13 cellular contexts compared by ENCODE assay signal in the genomic region with DNA sequence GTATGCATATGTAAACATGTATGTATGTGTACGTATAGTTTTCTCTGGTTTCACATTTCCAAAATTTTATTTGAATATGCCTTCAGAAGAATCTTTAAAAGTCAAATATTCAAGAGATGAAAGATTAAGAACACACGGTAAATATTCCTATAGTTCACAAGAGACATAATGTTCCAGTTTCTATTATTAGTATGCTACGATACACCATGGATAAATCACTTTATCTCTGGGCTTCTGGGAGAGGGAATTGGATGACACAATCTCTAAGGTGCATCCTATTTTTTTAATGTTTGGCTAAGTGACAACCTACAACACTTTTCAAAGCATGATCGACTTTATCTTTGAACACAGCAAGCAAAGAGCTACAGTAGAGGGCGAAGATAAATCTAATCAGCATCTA. TPM values are rescaled to one million over a fixed set of nuclear protein-coding genes. Genes with fewer than 3 reads are reported as not detected.
DNase-seq lines count a peak whose midpoint lies in the region; ATAC-seq, FAIRE-seq and TF ChIP-seq lines count a peak whose summit lies in the region.
"Had no signal": no experiment of that assay in that cellular context is flagged by ENCODE, and none has a peak within 500 bp of the region (broad histone marks: within the 10 kb centered on the region; RNA-seq: fewer than 3 reads in every experiment).

No MANE protein-coding gene starts in this region.

- peaks cover 27 to 51% (median 49%) of the 10 kb centered on the region in 3 donors for H3K4me1 ChIP-seq in pancreas

- H3K4me3 Mint-ChIP-seq in T-helper 17 cell, result no peak overlapping the region
- H3K4me3 Mint-ChIP-seq: IgD-negative memory B cell had no signal

- H3K4me1 Mint-ChIP-seq in T-helper 17 cell, result peaks cover 43% of the 10 kb centered on the region

- H3K36me3 Mint-ChIP-seq in T-helper 17 cell (ENCODE audit: low read depth), result peaks cover 6% of the 10 kb centered on the region

- H3K36me3 ChIP-seq in pancreas, result no peaks in the 10 kb centered on the region

- intact Hi-C loops in pancreas (cut with DNase I), result no loop called here

- H3K4me3 ChIP-seq in pancreas, result no peak overlapping the region
- H3K4me3 ChIP-seq: GM23248 had no signal

- H3K27ac ChIP-seq in C4-2B, result peak overlapping the region; percentile 62; the same call in 1 of the 2 replicates
- H3K27ac ChIP-seq in pancreas, result no peak overlapping the region
- H3K27ac ChIP-seq: GM23248 had no signal

- no peak for TF ChIP-seq POLR2A in H54 (IDR thresholded peaks at IDR 0.05; ENCODE audit: low read depth, low read length)

- ATAC-seq in T-helper 17 cell (no peak), pancreas (no peak), HG02798 (IDR thresholded peaks at IDR 0.05; ENCODE audit: poor library complexity, unreplicated experiment) (no peak), GM18520 (IDR thresholded peaks at IDR 0.05; ENCODE audit: unreplicated experiment) (no peak)

- H3K27me3 ChIP-seq in pancreas, result no peaks in the 10 kb centered on the region

- no peaks in the 10 kb centered on the region for H3K27me3 Mint-ChIP-seq in T-helper 17 cell
- H3K27me3 Mint-ChIP-seq: IgD-negative memory B cell had no signal

- TF ChIP-seq CTCF in C4-2B (conservative IDR thresholded peaks at IDR 0.05) (no peak), pancreas (IDR thresholded peaks at IDR 0.05) (no peak)

- peak overlapping the region; percentile 60 for H3K27ac Mint-ChIP-seq in T-helper 17 cell

- 50 to 54% methylated on average over 5 of the region's 5 CpGs for WGBS in pancreas, 2 donors

- DNase-seq in H54 (ENCODE audit: insufficient read length, low spot score) (no peak), T-helper 17 cell (no peak), pancreas (no peak), activated gamma-delta T cell treated with Interleukin-2 at 50 U/mL for 16 hours (no peak)
- DNase-seq: Calu3, DMS 273 treated with DMSO at 0.1 percent for 48 hours, GM23248, H7 had no signal

- FAIRE-seq in H54 (lab: Jason Lieb, UNC), result peak; percentile 55
- FAIRE-seq in pancreas (lab: Jason Lieb, UNC), result peak; percentile 37

- H3K9me3 ChIP-seq in T-helper 17 cell (ENCODE audit: control insufficient read depth, low read length, poor library complexity, severe bottlenecking) (no peaks in the 10 kb centered on the region), pancreas (no peaks in the 10 kb centered on the region)

RNA-seq across cellular contexts. Expression of a gene that starts 13.8 kb away (rescaled TPM):
- 10 to 100 TPM; 94.3 to 94.5 TPM for total RNA-seq in T-helper 17 cell
- 100 to 1,000 TPM in 2 of 6 donors, 10 to 100 TPM in 4; 54.4 to 110 (median 77.4) TPM for total RNA-seq in pancreas
- polyA plus RNA-seq in pancreas, result 10 to 100 TPM; 15.5 to 31.8 TPM

RNA-seq across cellular contexts. Expression of a gene that starts 59.3 kb away (rescaled TPM):
- total RNA-seq in T-helper 17 cell (not detected), pancreas (under 1 TPM; 0.14 to 0.97 (median 0.27) TPM)
- polyA plus RNA-seq in pancreas, result under 1 TPM; 0.23 to 0.59 TPM
- total RNA-seq: HT-29 had no signal
